8 cellular contexts compared by ENCODE assay signal in genomic region chr19:53254451-53255341, GRCh38. TPM values are rescaled to one million over a fixed set of nuclear protein-coding genes. Genes with fewer than 3 reads are reported as not detected.
A peak's percentile ranks its signal among the peaks of the same experiment; 100 is the strongest.
DNase-seq lines count a peak whose midpoint lies in the region; ATAC-seq and TF ChIP-seq lines count a peak whose summit lies in the region.

TSS of gene ZNF677 (minus strand) at chr19:53254873. CDS start at chr19:53251550, 3,323 bp downstream.

- peak within 1 kb of the TSS; percentile 62 for H3K27ac Mint-ChIP-seq in activated T-helper 17 cell treated with anti-CD3 and anti-CD28 coated beads, Interleukin-2, amount 50 U/mL, for 72 hours
- H3K27ac Mint-ChIP-seq in naive B cell: peak within 1 kb of the TSS; percentile 58 to 96 (median 90)

- peak; percentile 100 for ATAC-seq in activated T-helper 17 cell treated with anti-CD3 and anti-CD28 coated beads, Interleukin-2, amount 50 U/mL, for 72 hours (replicated peaks)
- ATAC-seq in naive B cell (ENCODE audit: low read depth in 2 of 2): peak; percentile 100
- no peak for ATAC-seq in GM21825 (IDR thresholded peaks at IDR 0.05; ENCODE audit: unreplicated experiment)
- no peak for ATAC-seq in HG02759 (IDR thresholded peaks at IDR 0.05; ENCODE audit: unreplicated experiment)

- TF ChIP-seq CTCF in fibroblast of mammary gland (conservative IDR thresholded peaks at IDR 0.05; ENCODE audit: control insufficient read depth, insufficient read depth, low read depth, low read length): no peak

- H3K27me3 Mint-ChIP-seq in activated T-helper 17 cell treated with anti-CD3 and anti-CD28 coated beads, Interleukin-2, amount 50 U/mL, for 72 hours: peaks cover 3% of the 10 kb centered on the region
- peaks cover 5 to 17% (median 16%) of the 10 kb centered on the region in 3 donors for H3K27me3 Mint-ChIP-seq in naive B cell

- H3K4me3 ChIP-seq in fibroblast of mammary gland (ENCODE audit: control insufficient read depth, low read depth, low read length): peak within 1 kb of the TSS; percentile 91

- H3K9me3 Mint-ChIP-seq in activated T-helper 17 cell treated with anti-CD3 and anti-CD28 coated beads, Interleukin-2, amount 50 U/mL, for 72 hours: peaks cover 22% of the 10 kb centered on the region
- H3K9me3 Mint-ChIP-seq in naive B cell: peaks cover 22 to 82% (median 64%) of the 10 kb centered on the region in 7 donors

- DNase-seq in ELF-1 (ENCODE audit: low read depth, low spot score) (peak; percentile 77), NCI-H82 (lab: John Stamatoyannopoulos, UW) (peak; percentile 72), fibroblast of mammary gland (ENCODE audit: low read depth) (peak; percentile 80), naive B cell (peak; percentile 71)
- peak; percentile 58 to 70 for DNase-seq in stimulated activated CD8-positive, alpha-beta memory T cell treated with anti-CD3 and anti-CD28 coated beads, Interleukin-4, amount 100 ng/mL, for 4 hours (ENCODE audit: low read depth in 2 of 2, low spot score in 1 of 2)

- H3K36me3 Mint-ChIP-seq in activated T-helper 17 cell treated with anti-CD3 and anti-CD28 coated beads, Interleukin-2, amount 50 U/mL, for 72 hours (ENCODE audit: low read depth): peaks cover 35% of the 10 kb centered on the region
- peaks cover 43 to 63% of the 10 kb centered on the region in 2 donors for H3K36me3 Mint-ChIP-seq in naive B cell

- H3K4me3 Mint-ChIP-seq in activated T-helper 17 cell treated with anti-CD3 and anti-CD28 coated beads, Interleukin-2, amount 50 U/mL, for 72 hours: peak within 1 kb of the TSS; percentile 85
- H3K4me3 Mint-ChIP-seq in naive B cell: peak within 1 kb of the TSS; percentile 89 to 95 (median 94)

- peaks cover 4% of the 10 kb centered on the region for H3K4me1 Mint-ChIP-seq in activated T-helper 17 cell treated with anti-CD3 and anti-CD28 coated beads, Interleukin-2, amount 50 U/mL, for 72 hours
- H3K4me1 Mint-ChIP-seq in naive B cell: peaks cover 10 to 15% (median 13%) of the 10 kb centered on the region in 3 donors

RNA-seq across cellular contexts. Expression of gene ZNF677, which starts in this region (rescaled TPM):
- total RNA-seq in activated T-helper 17 cell treated with anti-CD3 and anti-CD28 coated beads, Interleukin-2, amount 50 U/mL, for 72 hours: 1 to 10 TPM; 1.3 to 7.3 TPM
- polyA plus RNA-seq in naive B cell (ENCODE audit: low read depth in 6 of 6): 10 to 100 TPM; 20.4 to 53.5 (median 32.5) TPM

Comparison
In these comparisons a context has a peak if more than half of its experiments do, and no peak if none do; other contexts are left out.
1. ATAC-seq: peak in activated T-helper 17 cell treated with anti-CD3 and anti-CD28 coated beads, Interleukin-2, amount 50 U/mL, for 72 hours (single experiment) and naive B cell (2 of 2); none in GM21825 (single experiment) and HG02759 (single experiment).
2. Peak in every context shown above with its lines, with median percentiles within 50 percentile points of each other: DNase-seq.